In genomic region chr12:57815177-57816000, GRCh38 we compare ENCODE assay signal across 1 cellular context.
TF ChIP-seq lines count a peak whose summit lies in the region.

No MANE protein-coding gene starts in this region.

TF ChIP-seq in GM23338, 12 proteins besides CTCF, POLR2A, EP300 and RAD21:
- 0 out of 2 replicates have a peak, but pooled peaks have one; percentile 11 for TF ChIP-seq CREB1 (CRISPR knock-in tag; IDR thresholded peaks at IDR 0.05; ENCODE audit: low read depth)
- no peak for TF ChIP-seq ZNF114 (CRISPR knock-in tag; IDR thresholded peaks at IDR 0.05)
